ENCODE assay signal across 8 cellular contexts in the genomic region with DNA sequence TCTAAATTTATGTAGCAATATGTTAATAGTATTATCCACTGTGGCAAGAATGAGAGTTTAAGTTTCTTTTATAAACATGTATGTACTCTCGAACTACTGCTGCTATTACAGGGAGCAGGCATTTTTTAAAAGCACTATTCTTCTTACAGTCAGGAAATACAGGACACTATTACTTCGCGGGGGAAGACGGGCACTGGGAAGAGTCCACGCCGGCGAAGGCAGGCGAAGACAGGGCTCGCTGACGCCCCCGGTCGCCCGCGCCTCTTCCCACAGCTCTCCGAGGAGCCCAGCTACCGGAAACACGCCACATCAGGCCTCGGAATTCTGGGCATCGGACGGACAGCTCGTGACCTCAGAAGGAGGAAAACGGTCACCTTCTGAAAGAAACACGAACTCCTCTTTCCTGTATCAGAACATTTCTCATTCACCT.
DNase-seq lines count a peak whose midpoint lies in the region; ATAC-seq and TF ChIP-seq lines count a peak whose summit lies in the region.

No MANE protein-coding gene starts in this region.

- DNase-seq in Calu3, result peak; percentile 73
- peak; percentile 83 for DNase-seq in HK-2 (ENCODE audit: unreplicated experiment)
- DNase-seq in OCI-M1 (lab: John Stamatoyannopoulos, UW), result peak; percentile 95
- peak; percentile 37 to 90 for DNase-seq in T47D (ENCODE audit: low read depth in 1 of 2, low spot score in 1 of 2)
- DNase-seq in sciatic nerve (ENCODE audit: low spot score), result peak; percentile 87
- no peak for DNase-seq in GM19240 (ENCODE audit: insufficient read length, low spot score)

- ATAC-seq in GM19452 (IDR thresholded peaks at IDR 0.05; ENCODE audit: unreplicated experiment), result peak; percentile 13
- peak; percentile 93 for ATAC-seq in sciatic nerve

- BruUV-seq in Calu3 (replicated peaks; lab: Mats Ljungman, UMichigan), result TSS peak; percentile 89

- H3K27ac Mint-ChIP-seq in Calu3 (ENCODE audit: unreplicated experiment), result peak overlapping the region; percentile 99

- no peak for TF ChIP-seq CTCF in Calu3 (IDR thresholded peaks at IDR 0.05; ENCODE audit: unreplicated experiment)

- H3K9me3 ChIP-seq in iPS-18c (ENCODE audit: control insufficient read depth, insufficient read depth, low read length), result no peaks in the 10 kb centered on the region

- H3K4me1 Mint-ChIP-seq in Calu3 (ENCODE audit: low read depth, unreplicated experiment), result peaks cover 12% of the 10 kb centered on the region

- no peaks in the 10 kb centered on the region for H3K27me3 Mint-ChIP-seq in Calu3 (ENCODE audit: unreplicated experiment)

- H3K4me3 ChIP-seq in iPS-18c (ENCODE audit: insufficient read depth, low read depth, low read length), result peak overlapping the region; percentile 79; the same call in 1 of the 2 replicates

- no peaks in the 10 kb centered on the region for H3K9me3 Mint-ChIP-seq in Calu3 (ENCODE audit: low read depth, unreplicated experiment)

- in situ Hi-C loops in T47D (cut with HindIII; ENCODE audit: low pct_unique_long_range_greater_than_20kb, low sequenced_read_pairs), result no loop called here

- peak overlapping the region; percentile 93 for H3K4me3 Mint-ChIP-seq in Calu3 (ENCODE audit: low read depth, unreplicated experiment)

- intact Hi-C loops in Calu3 (cut with micrococcal nuclease; ENCODE audit: unreplicated experiment), result loop anchor here (2.0 kb wide), 2 partner anchors 103 to 229 kb away; no protein-coding TSS in a partner anchor
- intact Hi-C loops in sciatic nerve (cut with DNase I), result no loop called here

- peaks cover 39% of the 10 kb centered on the region for H3K36me3 Mint-ChIP-seq in Calu3 (ENCODE audit: insufficient read depth, unreplicated experiment)

- CTCF ChIA-PET in Calu3 (lab: Charles Lee), result no interaction called here
